11 cellular contexts compared by ENCODE assay signal in the genomic region with DNA sequence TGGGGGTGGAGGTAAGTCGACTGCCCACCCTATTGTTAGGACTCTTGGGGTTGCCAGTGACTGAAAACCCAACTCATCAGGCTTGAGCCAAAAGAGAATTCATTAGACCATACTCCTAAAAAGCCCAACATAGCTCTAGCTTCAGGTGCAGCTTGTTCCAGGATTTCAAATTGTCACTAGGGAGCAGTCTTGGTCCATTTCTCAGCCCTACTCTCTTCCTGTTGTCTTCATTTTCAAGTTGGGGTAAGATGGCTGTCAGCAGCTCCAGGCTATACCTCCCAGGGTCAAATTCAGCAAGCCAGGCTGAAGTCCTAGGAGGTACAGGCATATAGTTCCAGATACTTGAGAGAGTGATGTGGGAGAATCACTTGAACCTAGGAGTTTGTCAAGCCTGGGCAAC. TPM values are rescaled to one million over a fixed set of nuclear protein-coding genes. Genes with fewer than 3 reads are reported as not detected.
DNase-seq lines count a peak whose midpoint lies in the region; ATAC-seq and TF ChIP-seq lines count a peak whose summit lies in the region.
"Had no signal": no experiment of that assay in that cellular context is flagged by ENCODE, and none has a peak within 500 bp of the region (broad histone marks: within the 10 kb centered on the region; RNA-seq: fewer than 3 reads in every experiment).

No MANE protein-coding gene starts in this region.

- no peak overlapping the region for H3K4me3 ChIP-seq in fibroblast of mammary gland (ENCODE audit: control insufficient read depth, low read depth, low read length)
- no peak overlapping the region for H3K4me3 ChIP-seq in thoracic aorta
- H3K4me3 ChIP-seq in suprapubic skin: no peak overlapping the region
- H3K4me3 ChIP-seq: BLaER1 treated with 17β-estradiol and CSF1 and Interleukin-3, amounts not matched to agents 10 nM and 100 nM had no signal

- peak overlapping the region; percentile 27 for H3K27ac Mint-ChIP-seq in activated naive CD8-positive, alpha-beta T cell treated with anti-CD3 and anti-CD28 coated beads, Interleukin-2, amount 10 ng/mL, durations not matched to agents 7 days and 5 days
- no peak overlapping the region for H3K27ac Mint-ChIP-seq in activated naive CD8-positive, alpha-beta T cell treated with anti-CD3 and anti-CD28 coated beads, Interleukin-2, amount 50 U/mL, for 24 hours
- H3K27ac Mint-ChIP-seq: stimulated activated naive CD8-positive, alpha-beta T cell treated with anti-CD3 and anti-CD28 coated beads, Interleukin-15, amount 100 ng/mL, for 72 hours had no signal

- DNase-seq in activated naive CD8-positive, alpha-beta T cell treated with anti-CD3 and anti-CD28 coated beads, Interleukin-2, amount 10 ng/mL, durations not matched to agents 7 days and 5 days: no peak
- no peak for DNase-seq in activated naive CD8-positive, alpha-beta T cell treated with anti-CD3 and anti-CD28 coated beads, Interleukin-2, amount 50 U/mL, for 24 hours
- DNase-seq in RKO (ENCODE audit: low spot score) (peak; percentile 18), fibroblast of mammary gland (ENCODE audit: low read depth) (peak; percentile 57), thoracic aorta (ENCODE audit: low spot score) (no peak), foreskin melanocyte (no peak), suprapubic skin (ENCODE audit: low spot score in 2 of 2) (no peak)
- DNase-seq: NCI-H748 treated with DMSO at 0.1 percent for 48 hours; stimulated activated naive CD8-positive, alpha-beta T cell treated with anti-CD3 and anti-CD28 coated beads, Interleukin-15, amount 100 ng/mL, for 72 hours had no signal

- no peak overlapping the region for H3K4me3 Mint-ChIP-seq in activated naive CD8-positive, alpha-beta T cell treated with anti-CD3 and anti-CD28 coated beads, Interleukin-2, amount 10 ng/mL, durations not matched to agents 7 days and 5 days
- no peak overlapping the region for H3K4me3 Mint-ChIP-seq in activated naive CD8-positive, alpha-beta T cell treated with anti-CD3 and anti-CD28 coated beads, Interleukin-2, amount 50 U/mL, for 24 hours
- H3K4me3 Mint-ChIP-seq: stimulated activated naive CD8-positive, alpha-beta T cell treated with anti-CD3 and anti-CD28 coated beads, Interleukin-15, amount 100 ng/mL, for 72 hours had no signal

- peaks cover 3% of the 10 kb centered on the region for H3K9me3 Mint-ChIP-seq in activated naive CD8-positive, alpha-beta T cell treated with anti-CD3 and anti-CD28 coated beads, Interleukin-2, amount 10 ng/mL, durations not matched to agents 7 days and 5 days
- no peaks in the 10 kb centered on the region for H3K9me3 Mint-ChIP-seq in activated naive CD8-positive, alpha-beta T cell treated with anti-CD3 and anti-CD28 coated beads, Interleukin-2, amount 50 U/mL, for 24 hours
- H3K9me3 Mint-ChIP-seq: stimulated activated naive CD8-positive, alpha-beta T cell treated with anti-CD3 and anti-CD28 coated beads, Interleukin-15, amount 100 ng/mL, for 72 hours had no signal

- TF ChIP-seq POLR2A in suprapubic skin (IDR thresholded peaks at IDR 0.05): no peak

- H3K36me3 ChIP-seq in thoracic aorta (no peaks in the 10 kb centered on the region), suprapubic skin (no peaks in the 10 kb centered on the region)
- H3K36me3 ChIP-seq: BLaER1 treated with 17β-estradiol and CSF1 and Interleukin-3, amounts not matched to agents 10 nM and 100 nM had no signal

- H3K4me1 ChIP-seq in thoracic aorta (ENCODE audit: control insufficient read depth in 1 of 2, low read depth in 2 of 2) (peaks cover 10 to 33% of the 10 kb centered on the region in 2 donors), suprapubic skin (no peaks in the 10 kb centered on the region)
- H3K4me1 ChIP-seq: BLaER1 treated with 17β-estradiol and CSF1 and Interleukin-3, amounts not matched to agents 10 nM and 100 nM had no signal

- 67% methylated on average over 1 of the region's 1 CpG for WGBS in suprapubic skin

- H3K9me3 ChIP-seq in thoracic aorta (no peaks in the 10 kb centered on the region), suprapubic skin (no peaks in the 10 kb centered on the region)

- ATAC-seq in activated naive CD8-positive, alpha-beta T cell treated with anti-CD3 and anti-CD28 coated beads, Interleukin-2, amount 10 ng/mL, durations not matched to agents 7 days and 5 days (ENCODE audit: low read depth): peak; percentile 75
- ATAC-seq in activated naive CD8-positive, alpha-beta T cell treated with anti-CD3 and anti-CD28 coated beads, Interleukin-2, amount 50 U/mL, for 24 hours: no peak
- ATAC-seq in thoracic aorta (ENCODE audit: insufficient number of reproducible peaks, low FRiP score, low read depth): no peak
- ATAC-seq in HG03571 (IDR thresholded peaks at IDR 0.05; ENCODE audit: unreplicated experiment): no peak
- ATAC-seq: stimulated activated naive CD8-positive, alpha-beta T cell treated with anti-CD3 and anti-CD28 coated beads, Interleukin-15, amount 100 ng/mL, for 72 hours had no signal

- no peaks in the 10 kb centered on the region for H3K36me3 Mint-ChIP-seq in activated naive CD8-positive, alpha-beta T cell treated with anti-CD3 and anti-CD28 coated beads, Interleukin-2, amount 10 ng/mL, durations not matched to agents 7 days and 5 days
- H3K36me3 Mint-ChIP-seq in activated naive CD8-positive, alpha-beta T cell treated with anti-CD3 and anti-CD28 coated beads, Interleukin-2, amount 50 U/mL, for 24 hours (ENCODE audit: low read depth): no peaks in the 10 kb centered on the region

- peaks cover 3% of the 10 kb centered on the region for H3K4me1 Mint-ChIP-seq in activated naive CD8-positive, alpha-beta T cell treated with anti-CD3 and anti-CD28 coated beads, Interleukin-2, amount 10 ng/mL, durations not matched to agents 7 days and 5 days
- H3K4me1 Mint-ChIP-seq in activated naive CD8-positive, alpha-beta T cell treated with anti-CD3 and anti-CD28 coated beads, Interleukin-2, amount 50 U/mL, for 24 hours: no peaks in the 10 kb centered on the region

- TF ChIP-seq CTCF in fibroblast of mammary gland (conservative IDR thresholded peaks at IDR 0.05; ENCODE audit: control insufficient read depth, insufficient read depth, low read depth, low read length) (peak; percentile 54), thoracic aorta (IDR thresholded peaks at IDR 0.05) (peak; percentile 29), suprapubic skin (IDR thresholded peaks at IDR 0.05) (no peak)

- H3K27ac ChIP-seq in thoracic aorta (peak overlapping the region in 1 of 2 donors; percentile 10), suprapubic skin (no peak overlapping the region)
- H3K27ac ChIP-seq: BLaER1 treated with 17β-estradiol and CSF1 and Interleukin-3, amounts not matched to agents 10 nM and 100 nM had no signal

- POLR2A ChIA-PET in activated naive CD8-positive, alpha-beta T cell treated with anti-CD3 and anti-CD28 coated beads, Interleukin-2, amount 10 ng/mL, durations not matched to agents 7 days and 5 days (lab: Charles Lee): no interaction called here

- H3K27me3 ChIP-seq in thoracic aorta (replicated peaks; ENCODE audit: insufficient read depth) (no peaks in the 10 kb centered on the region), suprapubic skin (peaks cover 20% of the 10 kb centered on the region)
- H3K27me3 ChIP-seq: BLaER1 treated with 17β-estradiol and CSF1 and Interleukin-3, amounts not matched to agents 10 nM and 100 nM had no signal

- peaks cover 11% of the 10 kb centered on the region for H3K27me3 Mint-ChIP-seq in activated naive CD8-positive, alpha-beta T cell treated with anti-CD3 and anti-CD28 coated beads, Interleukin-2, amount 10 ng/mL, durations not matched to agents 7 days and 5 days
- peaks cover 7% of the 10 kb centered on the region for H3K27me3 Mint-ChIP-seq in activated naive CD8-positive, alpha-beta T cell treated with anti-CD3 and anti-CD28 coated beads, Interleukin-2, amount 50 U/mL, for 24 hours

- no peak for TF ChIP-seq EP300 in suprapubic skin (IDR thresholded peaks at IDR 0.05)

RNA-seq across cellular contexts. Expression of a gene that starts 14.9 kb away (rescaled TPM):
- total RNA-seq in activated naive CD8-positive, alpha-beta T cell treated with anti-CD3 and anti-CD28 coated beads, Interleukin-2, amount 10 ng/mL, durations not matched to agents 7 days and 5 days: not detected
- 10 to 100 TPM; 23.1 to 34.1 TPM for total RNA-seq in thoracic aorta
- total RNA-seq in suprapubic skin: 1 to 10 TPM in 2 of 4 donors, under 1 TPM in 2; 0.42 to 3.4 (median 1.5) TPM

Comparison
In these comparisons a context has a peak if more than half of its experiments do, and no peak if none do; other contexts are left out.
1. DNase-seq: peak in RKO (single experiment) and fibroblast of mammary gland (single experiment); none in activated naive CD8-positive, alpha-beta T cell treated with anti-CD3 and anti-CD28 coated beads, Interleukin-2, amount 10 ng/mL, durations not matched to agents 7 days and 5 days (single experiment), activated naive CD8-positive, alpha-beta T cell treated with anti-CD3 and anti-CD28 coated beads, Interleukin-2, amount 50 U/mL, for 24 hours (single experiment), thoracic aorta (single experiment), foreskin melanocyte (single experiment) and suprapubic skin (0 of 2).
2. CTCF ChIP-seq: peak in fibroblast of mammary gland (single experiment) and thoracic aorta (single experiment); none in suprapubic skin (0 of 2).
3. RNA of a gene that starts 14.9 kb away (total RNA-seq): 23.1 to 34.1 TPM in thoracic aorta; 0.42 to 3.4 TPM in suprapubic skin and not detected in activated naive CD8-positive, alpha-beta T cell treated with anti-CD3 and anti-CD28 coated beads, Interleukin-2, amount 10 ng/mL, durations not matched to agents 7 days and 5 days; every median in the first group is over 4 times any median in the second.